In genomic region chr5:135208555-135209494, GRCh38 we compare ENCODE assay signal across 8 cellular contexts.
A peak's percentile ranks its signal among the peaks of the same experiment; 100 is the strongest.
DNase-seq lines count a peak whose midpoint lies in the region; ATAC-seq and TF ChIP-seq lines count a peak whose summit lies in the region.

No MANE protein-coding gene starts in this region.

- no peak overlapping the region for H3K27ac ChIP-seq in lower lobe of right lung

- H3K27me3 ChIP-seq in lower lobe of right lung (ENCODE audit: low read depth): no peaks in the 10 kb centered on the region

- intact Hi-C loops in lower lobe of right lung (cut with DNase I): no loop called here

- no peak for TF ChIP-seq CTCF in lower lobe of right lung (IDR thresholded peaks at IDR 0.05)

- no peaks in the 10 kb centered on the region for H3K36me3 ChIP-seq in lower lobe of right lung

- no peak for ATAC-seq in HG02623 (IDR thresholded peaks at IDR 0.05; ENCODE audit: unreplicated experiment)
- no peak for ATAC-seq in HG02678 (IDR thresholded peaks at IDR 0.05; ENCODE audit: unreplicated experiment)
- ATAC-seq in lower lobe of right lung: no peak
- ATAC-seq in HG02938 (IDR thresholded peaks at IDR 0.05; ENCODE audit: unreplicated experiment): no peak

- no peak overlapping the region for H3K4me3 ChIP-seq in lower lobe of right lung

- no peaks in the 10 kb centered on the region for H3K4me1 ChIP-seq in lower lobe of right lung

- peak; percentile 95 for DNase-seq in DMS 273 (lab: John Stamatoyannopoulos, UW; ENCODE audit: unreplicated experiment)
- DNase-seq in NCI-H2196 (lab: John Stamatoyannopoulos, UW; ENCODE audit: unreplicated experiment): peak; percentile 43
- peak; percentile 61 to 97 for DNase-seq in dermis microvascular lymphatic vessel endothelial cell (ENCODE audit: low read depth in 2 of 2)
- peak; percentile 76 for DNase-seq in non-pigmented ciliary epithelial cell (ENCODE audit: low read depth)
- no peak for DNase-seq in lower lobe of right lung

- H3K9me3 ChIP-seq in lower lobe of right lung: no peaks in the 10 kb centered on the region
